ENCODE assay signal across 8 cellular contexts in genomic region chr1:8817413-8818324, GRCh38. TPM values are rescaled to one million over a fixed set of nuclear protein-coding genes. Genes with fewer than 3 reads are reported as not detected.
DNase-seq lines count a peak whose midpoint lies in the region; ATAC-seq lines count a peak whose summit lies in the region.

TSS of gene RERE (minus strand) at chr1:8817640.

- peak within 1 kb of the TSS; percentile 65 for H2BK5ac ChIP-seq in mesendoderm (ENCODE audit: low read length)

- peak within 1 kb of the TSS; percentile 98 for H3K9ac ChIP-seq in mesendoderm (ENCODE audit: low read length)

- H4K5ac ChIP-seq in mesendoderm (ENCODE audit: low read length): no peak within 1 kb of the TSS

- H3K23ac ChIP-seq in mesendoderm (ENCODE audit: low read length): peak within 1 kb of the TSS; percentile 99

- peaks cover 22 to 45% of the 10 kb centered on the region in 2 donors for H3K4me1 Mint-ChIP-seq in effector memory CD8-positive, alpha-beta T cell (ENCODE audit: low read depth in 2 of 2)

- CTCF ChIA-PET in activated CD8-positive, alpha-beta memory T cell treated with anti-CD3 and anti-CD28 coated beads for 36 hours (lab: Charles Lee): interaction anchor here (0.7 to 1.5 kb wide), 3 partner anchors 31 to 482 kb away, joined by 3 to 4 read pairs (median 4); no protein-coding TSS in a partner anchor

- peaks cover 21% of the 10 kb centered on the region for H3K36me3 Mint-ChIP-seq in effector memory CD8-positive, alpha-beta T cell (ENCODE audit: insufficient read depth)

- peak; percentile 99 for DNase-seq in COLO668 (lab: John Stamatoyannopoulos, UW; ENCODE audit: unreplicated experiment)
- peak; percentile 75 for DNase-seq in HS-27A (ENCODE audit: low read depth)
- DNase-seq in NOMO-1 treated with DMSO at 0.1 percent for 48 hours (lab: John Stamatoyannopoulos, UW; ENCODE audit: unreplicated experiment): peak; percentile 81
- peak; percentile 96 to 99 (median 99) for DNase-seq in effector memory CD8-positive, alpha-beta T cell
- DNase-seq in mesendoderm: peak; percentile 96
- DNase-seq in stimulated activated CD8-positive, alpha-beta memory T cell treated with anti-CD3 and anti-CD28 coated beads, Interleukin-12 subunit alpha, Interleukin-12 subunit beta, amount 100 ng/mL, for 4 hours (ENCODE audit: low read depth): peak; percentile 94

- peak within 1 kb of the TSS; percentile 96 for H3K27ac ChIP-seq in mesendoderm (ENCODE audit: low read depth, low read length)

- peak; percentile 82 for ATAC-seq in GM19468 (IDR thresholded peaks at IDR 0.05; ENCODE audit: extremely low read depth, unreplicated experiment)
- ATAC-seq in effector memory CD8-positive, alpha-beta T cell (replicated peaks): peak; percentile 96

- peak within 1 kb of the TSS; percentile 67 for H2BK120ac ChIP-seq in mesendoderm (ENCODE audit: low read depth, low read length)

- peak within 1 kb of the TSS; percentile 38 for H2BK15ac ChIP-seq in mesendoderm (replicated peaks; ENCODE audit: low read depth)

- peak within 1 kb of the TSS; percentile 91 to 94 for H3K4me3 Mint-ChIP-seq in effector memory CD8-positive, alpha-beta T cell

- no peaks in the 10 kb centered on the region for H3K36me3 ChIP-seq in mesendoderm (ENCODE audit: control insufficient read depth, insufficient read depth, low read length)

- peak within 1 kb of the TSS; percentile 98 for H3K56ac ChIP-seq in mesendoderm (ENCODE audit: low read length)

- H3K4me3 ChIP-seq in mesendoderm (ENCODE audit: low read length): peak within 1 kb of the TSS; percentile 97

- peaks cover 8% of the 10 kb centered on the region for H3K4me1 ChIP-seq in mesendoderm (ENCODE audit: control insufficient read depth, low read depth, low read length)

- POLR2A ChIA-PET in activated CD8-positive, alpha-beta memory T cell treated with anti-CD3 and anti-CD28 coated beads for 36 hours (lab: Charles Lee): interaction anchor here (0.5 to 1.6 kb wide), 7 partner anchors 40 to 535 kb away, joined by 3 to 12 read pairs (median 4); no protein-coding TSS in a partner anchor

- no peaks in the 10 kb centered on the region for H3K27me3 ChIP-seq in mesendoderm (ENCODE audit: insufficient read depth, low read length, poor library complexity)

- peak within 1 kb of the TSS; percentile 97 to 98 for H3K27ac Mint-ChIP-seq in effector memory CD8-positive, alpha-beta T cell

- no peaks in the 10 kb centered on the region for H3K9me3 Mint-ChIP-seq in effector memory CD8-positive, alpha-beta T cell

- no peak within 1 kb of the TSS for H4K8ac ChIP-seq in mesendoderm (ENCODE audit: low read depth, low read length)

- no CpG with 5 or more reads among the region's 82 CpGs for WGBS in mesendoderm (ENCODE audit: extremely low coverage, insufficient coverage, low lambda C conversion rate)

- H3K79me1 ChIP-seq in mesendoderm (ENCODE audit: low read length): peaks cover 2% of the 10 kb centered on the region

- peak within 1 kb of the TSS; percentile 90 for H3K18ac ChIP-seq in mesendoderm (ENCODE audit: low read length)

- H2AK5ac ChIP-seq in mesendoderm (ENCODE audit: low read length): no peak within 1 kb of the TSS

- peaks cover 32% of the 10 kb centered on the region for H3K79me2 ChIP-seq in mesendoderm (ENCODE audit: control insufficient read depth, insufficient read depth, low read length)

- peak within 1 kb of the TSS; percentile 85 for H3K4ac ChIP-seq in mesendoderm (ENCODE audit: low read depth, low read length)

- H3K27me3 Mint-ChIP-seq in effector memory CD8-positive, alpha-beta T cell: peaks cover 6 to 17% of the 10 kb centered on the region in 2 donors

- peak within 1 kb of the TSS; percentile 90 for H3K4me2 ChIP-seq in mesendoderm (ENCODE audit: low read length)

RNA-seq across cellular contexts. Expression of gene RERE, which starts in this region (rescaled TPM):
- total RNA-seq in activated CD8-positive, alpha-beta memory T cell treated with anti-CD3 and anti-CD28 coated beads for 36 hours: 10 to 100 TPM; 32.9 to 33.6 TPM
- polyA plus RNA-seq in mesendoderm (2013, experiment 1 of 2): 55.4 TPM
- polyA plus RNA-seq in mesendoderm (2013, experiment 2 of 2): 60.2 TPM

Comparison
In these comparisons a context has a peak if more than half of its experiments do, and no peak if none do; other contexts are left out.
1. Peak in every context shown above with its lines: DNase-seq, ATAC-seq, H3K4me3 ChIP-seq and H3K27ac ChIP-seq.